ENCODE assay signal across 29 cellular contexts in genomic region chr15:43525131-43525530, GRCh38. TPM values are rescaled to one million over a fixed set of nuclear protein-coding genes. Genes with fewer than 3 reads are reported as not detected.
DNase-seq lines count a peak whose midpoint lies in the region; ATAC-seq, FAIRE-seq and TF ChIP-seq lines count a peak whose summit lies in the region.
"Had no signal": no experiment of that assay in that cellular context is flagged by ENCODE, and none has a peak within 500 bp of the region (broad histone marks: within the 10 kb centered on the region; RNA-seq: fewer than 3 reads in every experiment).

No MANE protein-coding gene starts in this region.

- no peaks in the 10 kb centered on the region for H3K36me3 Mint-ChIP-seq in activated naive CD4-positive, alpha-beta T cell treated with anti-CD3 and anti-CD28 coated beads, Interleukin-2, amount 50 U/mL, for 72 hours
- H3K36me3 Mint-ChIP-seq: activated CD8-positive, alpha-beta memory T cell treated with anti-CD3 and anti-CD28 coated beads, Interleukin-2, amount 10 ng/mL, durations not matched to agents 7 days and 5 days had no signal

- no peaks in the 10 kb centered on the region for H3K36me3 ChIP-seq in Karpas-422 (ENCODE audit: insufficient read depth, low read length)
- no peaks in the 10 kb centered on the region for H3K36me3 ChIP-seq in bronchial epithelial cell (ENCODE audit: control insufficient read depth, insufficient read depth, low read length)
- peaks cover 0 to 14% of the 10 kb centered on the region in 2 donors for H3K36me3 ChIP-seq in gastrocnemius medialis
- H3K36me3 ChIP-seq: neural progenitor cell had no signal

- no peak for TF ChIP-seq POLR2A in gastrocnemius medialis (IDR thresholded peaks at IDR 0.05)

- peak; percentile 75 for FAIRE-seq in bronchial epithelial cell (lab: Jason Lieb, UNC)

- no peaks in the 10 kb centered on the region for H3K27me3 ChIP-seq in Karpas-422 (ENCODE audit: low read length)
- H3K27me3 ChIP-seq in bronchial epithelial cell (ENCODE audit: control insufficient read depth, insufficient read depth, low read length) = peaks cover 4% of the 10 kb centered on the region
- H3K27me3 ChIP-seq in gastrocnemius medialis = no peaks in the 10 kb centered on the region
- H3K27me3 ChIP-seq: BE2C, esophagus squamous epithelium, neural progenitor cell had no signal

- no peaks in the 10 kb centered on the region for H3K9me2 ChIP-seq in Karpas-422 (replicated peaks; ENCODE audit: insufficient read depth, low read length)

- peak overlapping the region; percentile 9 to 27 for H3K27ac Mint-ChIP-seq in activated naive CD4-positive, alpha-beta T cell treated with anti-CD3 and anti-CD28 coated beads, Interleukin-2, amount 50 U/mL, for 72 hours
- H3K27ac Mint-ChIP-seq: activated CD8-positive, alpha-beta memory T cell treated with anti-CD3 and anti-CD28 coated beads, Interleukin-2, amount 10 ng/mL, durations not matched to agents 7 days and 5 days; neural progenitor cell; T-helper 1 cell treated with Interleukin-12 subunit alpha and Interleukin-12 subunit beta and Interleukin-4 antibody, amounts not matched to agents 30 μg/mL and 1 μg/mL, for 36 hours; type B pancreatic cell had no signal

- ATAC-seq in activated naive CD4-positive, alpha-beta T cell treated with anti-CD3 and anti-CD28 coated beads, Interleukin-2, amount 50 U/mL, for 72 hours = peak in 1 of 2 donors; percentile 51
- no peak for ATAC-seq in HG02981 (IDR thresholded peaks at IDR 0.05; ENCODE audit: unreplicated experiment)
- no peak for ATAC-seq in gastrocnemius medialis
- ATAC-seq: activated CD8-positive, alpha-beta memory T cell treated with anti-CD3 and anti-CD28 coated beads, Interleukin-2, amount 10 ng/mL, durations not matched to agents 7 days and 5 days; HCT116; left cardiac atrium; right cardiac atrium had no signal

- H2AFZ ChIP-seq in Karpas-422 (ENCODE audit: low read length) = no peak overlapping the region
- H2AFZ ChIP-seq: neural progenitor cell had no signal

- no peaks in the 10 kb centered on the region for H3K9me3 Mint-ChIP-seq in activated naive CD4-positive, alpha-beta T cell treated with anti-CD3 and anti-CD28 coated beads, Interleukin-2, amount 50 U/mL, for 72 hours
- H3K9me3 Mint-ChIP-seq: T-helper 1 cell treated with Interleukin-12 subunit alpha and Interleukin-12 subunit beta and Interleukin-4 antibody, amounts not matched to agents 30 μg/mL and 1 μg/mL, for 36 hours; type B pancreatic cell had no signal

- in situ Hi-C loops in gastrocnemius medialis (cut with MboI; ENCODE audit: low sequenced_read_pairs in 4 of 4) = no loop called here

- H3K4me3 ChIP-seq in Karpas-422 (ENCODE audit: low read length) (no peak overlapping the region), bronchial epithelial cell (ENCODE audit: low read depth, low read length) (no peak overlapping the region), gastrocnemius medialis (no peak overlapping the region)
- H3K4me3 ChIP-seq: esophagus squamous epithelium, neural progenitor cell, SK-N-MC had no signal

- H3K4me1 ChIP-seq in Karpas-422 (ENCODE audit: low read length) (no peaks in the 10 kb centered on the region), gastrocnemius medialis (no peaks in the 10 kb centered on the region)
- H3K4me1 ChIP-seq: BE2C, esophagus squamous epithelium had no signal

- no peaks in the 10 kb centered on the region for H3K9me3 ChIP-seq in Karpas-422 (ENCODE audit: low read length)
- no peaks in the 10 kb centered on the region for H3K9me3 ChIP-seq in gastrocnemius medialis
- H3K9me3 ChIP-seq: BE2C, esophagus squamous epithelium had no signal

- H3K27ac ChIP-seq in Karpas-422 (ENCODE audit: low read length) (no peak overlapping the region), substantia nigra (ENCODE audit: low read depth, low read length, poor library complexity, severe bottlenecking) (peak overlapping the region; percentile 18), gastrocnemius medialis (no peak overlapping the region)
- H3K27ac ChIP-seq: esophagus squamous epithelium, neural progenitor cell, RWPE1, SK-N-MC had no signal

- TF ChIP-seq CTCF in bronchial epithelial cell (IDR thresholded peaks at IDR 0.05; ENCODE audit: insufficient read depth, low read length, severe bottlenecking) = no peak
- TF ChIP-seq CTCF in gastrocnemius medialis (IDR thresholded peaks at IDR 0.05 in 4 of 5, conservative IDR thresholded peaks at IDR 0.05 in 1 of 5) = no peak

- H3K9ac ChIP-seq in Karpas-422 (ENCODE audit: low read length) = no peak overlapping the region
- H3K9ac ChIP-seq: neural progenitor cell had no signal

- H4K20me1 ChIP-seq in Karpas-422 (ENCODE audit: insufficient read depth, low read depth, low read length) = no peaks in the 10 kb centered on the region

- no peak for DNase-seq in activated naive CD4-positive, alpha-beta T cell treated with anti-CD3 and anti-CD28 coated beads, Interleukin-2, amount 50 U/mL, for 72 hours (ENCODE audit: low spot score in 2 of 2)
- no peak for DNase-seq in activated naive CD4-positive, alpha-beta T cell (lab: John Stamatoyannopoulos, UW)
- DNase-seq in Karpas-422 (peak; percentile 42), bronchial epithelial cell (ENCODE audit: low read depth) (peak; percentile 50), substantia nigra (lab: John Stamatoyannopoulos, UW) (no peak), T1000 (lab: John Stamatoyannopoulos, UW) (no peak), gastrocnemius medialis (no peak)
- DNase-seq: ACHN; activated CD4-positive, alpha-beta T cell treated with anti-CD3 and anti-CD28 coated beads for 48 hours; activated CD8-positive, alpha-beta memory T cell treated with anti-CD3 and anti-CD28 coated beads, Interleukin-2, amount 10 ng/mL, durations not matched to agents 7 days and 5 days; activated effector memory CD4-positive, alpha-beta T cell treated with Interleukin-2 at 50 U/mL for 16 hours; BE2C; esophagus squamous epithelium; foreskin melanocyte; Kasumi-1; left cardiac atrium; mammary epithelial cell; MV-4-11; NCI-H146; NCI-H446 treated with DMSO at 0.1 percent for 48 hours; right cardiac atrium; stimulated activated CD4-positive, alpha-beta T cell treated with anti-CD3 and anti-CD28 coated beads, Interleukin-2, amount 100 ng/mL, for 24 hours had no signal

- intact Hi-C loops in gastrocnemius medialis (cut with DNase I; ENCODE audit: low total_unique reads) = no loop called here

- no peak overlapping the region for H3K4me2 ChIP-seq in Karpas-422 (ENCODE audit: low read depth, low read length, poor library complexity, severe bottlenecking)
- H3K4me2 ChIP-seq: neural progenitor cell had no signal

- H3K79me2 ChIP-seq in Karpas-422 (ENCODE audit: low read length) = no peaks in the 10 kb centered on the region

RNA-seq across cellular contexts. Expression of gene MAP1A, which starts 7.7 kb away (rescaled TPM):
- 1 to 10 TPM in 1 of 2 donors, under 1 TPM in 1; 0.84 to 1.4 TPM for total RNA-seq in activated naive CD4-positive, alpha-beta T cell treated with anti-CD3 and anti-CD28 coated beads, Interleukin-2, amount 50 U/mL, for 72 hours
- total RNA-seq in Karpas-422 (2014; rRNA removed; shearing (Covaris generic); ENCODE audit: low replicate concordance) = 1.4 and 1.8 TPM in 2 replicates
- total RNA-seq in bronchial epithelial cell (0.13 and 0.26 TPM in 2 replicates), gastrocnemius medialis (10 to 100 TPM in 2 of 4 donors, 1 to 10 TPM in 2; 3.5 to 13.0 (median 8.2) TPM)

RNA-seq across cellular contexts. Expression of gene TP53BP1, which starts 32.2 kb away (rescaled TPM):
- 10 to 100 TPM; 24.0 to 35.9 TPM for total RNA-seq in activated naive CD4-positive, alpha-beta T cell treated with anti-CD3 and anti-CD28 coated beads, Interleukin-2, amount 50 U/mL, for 72 hours
- 62.7 and 82.3 TPM in 2 replicates for total RNA-seq in Karpas-422 (2014; rRNA removed; shearing (Covaris generic); ENCODE audit: low replicate concordance)
- total RNA-seq in bronchial epithelial cell = 28.7 and 29.3 TPM in 2 replicates
- total RNA-seq in gastrocnemius medialis = 10 to 100 TPM in 3 of 4 donors, 1 to 10 TPM in 1; 9.0 to 17.0 (median 13.3) TPM

Comparison
In these comparisons a context has a peak if more than half of its experiments do, and no peak if none do; other contexts are left out.
1. DNase-seq: peak in Karpas-422 (single experiment) and bronchial epithelial cell (single experiment); none in activated naive CD4-positive, alpha-beta T cell treated with anti-CD3 and anti-CD28 coated beads, Interleukin-2, amount 50 U/mL, for 72 hours (0 of 2), activated naive CD4-positive, alpha-beta T cell (0 of 4), substantia nigra (0 of 49), T1000 (single experiment) and gastrocnemius medialis (0 of 2).